In the genomic region with DNA sequence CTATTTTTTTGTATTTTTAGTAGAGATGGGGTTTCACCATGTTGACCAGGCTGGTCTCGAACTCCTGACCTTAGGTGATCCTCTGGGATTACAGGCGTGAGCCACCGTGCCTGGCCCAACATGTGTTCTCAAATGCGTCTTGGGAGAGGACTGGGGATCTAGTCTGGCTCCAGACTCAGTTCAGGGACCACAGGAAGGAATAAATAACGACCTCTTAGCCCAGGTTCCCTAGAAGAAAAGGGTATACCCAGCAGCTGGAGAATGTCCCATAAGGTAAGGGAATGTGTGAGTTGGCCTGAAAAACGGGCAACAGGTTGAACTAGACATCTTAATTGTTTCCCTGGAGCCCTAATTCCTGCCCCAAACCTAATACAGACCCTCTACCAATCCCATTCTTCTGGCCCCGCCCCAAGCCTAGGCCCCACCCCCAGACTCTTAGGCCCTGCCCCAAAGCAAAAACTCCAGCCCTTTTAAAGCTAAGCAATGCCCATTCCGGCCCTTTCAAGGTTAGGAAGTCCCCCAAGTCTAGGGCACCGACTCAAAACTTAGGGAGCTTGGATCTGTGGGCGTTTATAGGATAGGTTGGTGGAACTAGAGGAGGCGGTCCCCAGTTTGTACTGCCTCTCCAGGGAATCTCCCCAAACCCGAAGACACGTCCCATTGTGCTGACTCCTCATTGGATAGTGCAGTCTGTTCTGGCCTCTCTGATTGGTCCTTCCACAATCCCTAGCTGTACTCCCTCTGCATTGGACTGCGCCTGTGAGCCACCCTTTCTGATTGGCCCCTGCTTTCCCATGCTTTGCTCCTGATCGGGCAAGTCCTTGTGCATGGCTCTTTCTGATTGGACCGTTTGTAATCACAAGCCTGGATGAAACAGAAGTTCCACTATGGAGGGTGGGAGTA, we compare ENCODE assay signal across 13 cellular contexts. TPM values are rescaled to one million over a fixed set of nuclear protein-coding genes. Genes with fewer than 3 reads are reported as not detected.
DNase-seq lines count a peak whose midpoint lies in the region; ATAC-seq and TF ChIP-seq lines count a peak whose summit lies in the region.
"Had no signal": no experiment of that assay in that cellular context is flagged by ENCODE, and none has a peak within 500 bp of the region (broad histone marks: within the 10 kb centered on the region; RNA-seq: fewer than 3 reads in every experiment).

No MANE protein-coding gene starts in this region.

- peak; percentile 19 for DNase-seq in ACHN
- DNase-seq in CD4-positive, alpha-beta memory T cell = no peak
- DNase-seq in NB4 (ENCODE audit: low read depth) = peak; percentile 23
- peak; percentile 21 for DNase-seq in dermis blood vessel endothelial cell
- no peak for DNase-seq in NCI-H2029 (lab: John Stamatoyannopoulos, UW)
- no peak for DNase-seq in T-helper 2 cell treated with Interferon-gamma antibody and Interleukin-4, amounts not matched to agents 5 μg/mL and 100 μg/mL, for 36 hours (ENCODE audit: low spot score)
- DNase-seq in smooth muscle cell (lab: John Stamatoyannopoulos, UW; ENCODE audit: unreplicated experiment) = no peak
- DNase-seq: NCI-H1105 treated with DMSO at 0.1 percent for 48 hours, psoas muscle, T-helper 1 cell had no signal

- no peak overlapping the region for H3K4me3 Mint-ChIP-seq in CD4-positive, alpha-beta memory T cell
- no peak overlapping the region for H3K4me3 Mint-ChIP-seq in T-helper 2 cell treated with Interferon-gamma antibody and Interleukin-4, amounts not matched to agents 5 μg/mL and 100 μg/mL, for 36 hours

- H3K4me3 ChIP-seq in CD4-positive, alpha-beta memory T cell (ENCODE audit: low read length in 2 of 2) = no peak overlapping the region
- H3K4me3 ChIP-seq in NB4 (ENCODE audit: low read depth, low read length) (no peak overlapping the region), smooth muscle cell (no peak overlapping the region)
- H3K4me3 ChIP-seq: psoas muscle had no signal

- no peak overlapping the region for H2AFZ ChIP-seq in smooth muscle cell (ENCODE audit: low read depth)

- intact Hi-C loops in CD4-positive, alpha-beta memory T cell (cut with micrococcal nuclease) = loop anchor here (5.0 to 10.0 kb wide), 2 partner anchors 209 to 274 kb away; a partner anchor contains a TSS

- CTCF ChIA-PET in CD4-positive, alpha-beta memory T cell (lab: Charles Lee; ENCODE audit: partially characterized antibody) = interaction anchor here (1.2 to 6.4 kb wide), 5 partner anchors 10 to 216 kb away, joined by 3 to 57 read pairs (median 7); a partner anchor contains a TSS

- H3K9me3 Mint-ChIP-seq in CD4-positive, alpha-beta memory T cell = no peaks in the 10 kb centered on the region
- H3K9me3 Mint-ChIP-seq in T-helper 2 cell treated with Interferon-gamma antibody and Interleukin-4, amounts not matched to agents 5 μg/mL and 100 μg/mL, for 36 hours = no peaks in the 10 kb centered on the region

- no peak overlapping the region for H3K9ac ChIP-seq in smooth muscle cell (ENCODE audit: low read depth)

- POLR2A ChIA-PET in CD4-positive, alpha-beta memory T cell (lab: Charles Lee; ENCODE audit: partially characterized antibody) = interaction anchor here (0.7 to 2.5 kb wide), 6 partner anchors 8 to 110 kb away, joined by 3 to 12 read pairs (median 4); a partner anchor contains a TSS

- TF ChIP-seq CTCF in NB4 (IDR thresholded peaks at IDR 0.05; ENCODE audit: low read depth, low read length) (no peak), smooth muscle cell (IDR thresholded peaks at IDR 0.05; ENCODE audit: borderline replicate concordance, insufficient read depth, poor library complexity, severe bottlenecking) (no peak)

- H3K27me3 Mint-ChIP-seq in CD4-positive, alpha-beta memory T cell = no peaks in the 10 kb centered on the region
- H3K27me3 Mint-ChIP-seq in T-helper 2 cell treated with Interferon-gamma antibody and Interleukin-4, amounts not matched to agents 5 μg/mL and 100 μg/mL, for 36 hours (ENCODE audit: low read depth) = peaks cover 6% of the 10 kb centered on the region

- no peak overlapping the region for H3K27ac ChIP-seq in CD4-positive, alpha-beta memory T cell (ENCODE audit: low read depth, low read length)
- no peak overlapping the region for H3K27ac ChIP-seq in smooth muscle cell (ENCODE audit: low read depth)
- H3K27ac ChIP-seq: HL-60, psoas muscle had no signal

- no peaks in the 10 kb centered on the region for H4K20me1 ChIP-seq in smooth muscle cell (ENCODE audit: low read depth)

- in situ Hi-C loops in ACHN (cut with HindIII; ENCODE audit: low pct_ligation_motif_present, low pct_unique_long_range_greater_than_20kb, low sequenced_read_pairs) = no loop called here

- ATAC-seq in GM19397 (IDR thresholded peaks at IDR 0.05; ENCODE audit: unreplicated experiment) = no peak
- ATAC-seq: psoas muscle had no signal

- H3K36me3 ChIP-seq in CD4-positive, alpha-beta memory T cell (ENCODE audit: insufficient read depth, low read length) = peaks cover 27% of the 10 kb centered on the region
- no peaks in the 10 kb centered on the region for H3K36me3 ChIP-seq in smooth muscle cell (ENCODE audit: low read depth)

- peak overlapping the region; percentile 13 to 84 (median 67) for H3K27ac Mint-ChIP-seq in CD4-positive, alpha-beta memory T cell
- H3K27ac Mint-ChIP-seq in T-helper 2 cell treated with Interferon-gamma antibody and Interleukin-4, amounts not matched to agents 5 μg/mL and 100 μg/mL, for 36 hours = no peak overlapping the region

- TF ChIP-seq POLR2A in NB4 (IDR thresholded peaks at IDR 0.05; ENCODE audit: extremely low read depth, insufficient read length) = no peak

- no peak overlapping the region for H3K4me2 ChIP-seq in smooth muscle cell

- no peaks in the 10 kb centered on the region for H3K9me3 ChIP-seq in CD4-positive, alpha-beta memory T cell (ENCODE audit: control insufficient read depth in 1 of 2, low read length in 2 of 2)
- H3K9me3 ChIP-seq in smooth muscle cell (replicated peaks; ENCODE audit: low read depth) = no peaks in the 10 kb centered on the region
- H3K9me3 ChIP-seq: psoas muscle had no signal

- H3K4me1 ChIP-seq in CD4-positive, alpha-beta memory T cell (ENCODE audit: insufficient read depth, low read length) = peaks cover 43% of the 10 kb centered on the region
- H3K4me1 ChIP-seq in smooth muscle cell (ENCODE audit: low read depth) = no peaks in the 10 kb centered on the region
- H3K4me1 ChIP-seq: psoas muscle had no signal

- H3K4me1 Mint-ChIP-seq in CD4-positive, alpha-beta memory T cell = peaks cover 19 to 54% (median 35%) of the 10 kb centered on the region in 4 donors
- H3K4me1 Mint-ChIP-seq in T-helper 2 cell treated with Interferon-gamma antibody and Interleukin-4, amounts not matched to agents 5 μg/mL and 100 μg/mL, for 36 hours (ENCODE audit: low read depth) = peaks cover 21% of the 10 kb centered on the region

- H3K36me3 Mint-ChIP-seq in CD4-positive, alpha-beta memory T cell = peaks cover 11 to 41% of the 10 kb centered on the region in 2 donors
- peaks cover 32% of the 10 kb centered on the region for H3K36me3 Mint-ChIP-seq in T-helper 2 cell treated with Interferon-gamma antibody and Interleukin-4, amounts not matched to agents 5 μg/mL and 100 μg/mL, for 36 hours (ENCODE audit: low read depth)

- H3K27me3 ChIP-seq in CD4-positive, alpha-beta memory T cell (ENCODE audit: insufficient read depth, low read length) = no peaks in the 10 kb centered on the region
- no peaks in the 10 kb centered on the region for H3K27me3 ChIP-seq in smooth muscle cell (ENCODE audit: low read depth)

- H3F3A ChIP-seq in smooth muscle cell (ENCODE audit: low read depth) = no peaks in the 10 kb centered on the region

- WGBS in smooth muscle cell (ENCODE audit: low lambda C conversion rate) = 86% methylated on average over 16 of the region's 16 CpGs

- H3K79me2 ChIP-seq in smooth muscle cell (ENCODE audit: low read depth) = no peaks in the 10 kb centered on the region

RNA-seq across cellular contexts. Expression of a gene that starts 5.4 kb away (rescaled TPM):
- total RNA-seq in CD4-positive, alpha-beta memory T cell = 1 to 10 TPM; 8.4 to 8.5 TPM
- 1 to 10 TPM; 2.0 to 4.5 TPM for polyA plus RNA-seq in CD4-positive, alpha-beta memory T cell
- total RNA-seq in dermis blood vessel endothelial cell = 0.51 and 0.84 TPM in 2 replicates
- total RNA-seq in smooth muscle cell = 0.36 and 0.76 TPM in 2 replicates
- polyA plus RNA-seq in smooth muscle cell = 2.1 and 3.2 TPM in 2 replicates

RNA-seq across cellular contexts. Expression of a gene that starts 9.8 kb away (rescaled TPM):
- 100 to 1,000 TPM; 384 to 389 TPM for total RNA-seq in CD4-positive, alpha-beta memory T cell
- polyA plus RNA-seq in CD4-positive, alpha-beta memory T cell = 1,000 to 10,000 TPM; 1,040 to 1,509 TPM
- 89.9 and 196 TPM in 2 replicates for total RNA-seq in dermis blood vessel endothelial cell
- not detected in 2 replicates for total RNA-seq in smooth muscle cell
- polyA plus RNA-seq in smooth muscle cell = 0.37 TPM in 1 of 2 replicates, not detected in the other

RNA-seq across cellular contexts. Expression of a gene that starts 16.2 kb away (rescaled TPM):
- 10 to 100 TPM; 65.0 to 79.6 TPM for total RNA-seq in CD4-positive, alpha-beta memory T cell
- polyA plus RNA-seq in CD4-positive, alpha-beta memory T cell = 10 to 100 TPM in 1 of 2 donors, 1 to 10 TPM in 1; 7.3 to 20.2 TPM
- total RNA-seq in dermis blood vessel endothelial cell = 32.2 and 55.7 TPM in 2 replicates
- 37.1 and 58.3 TPM in 2 replicates for total RNA-seq in smooth muscle cell
- polyA plus RNA-seq in smooth muscle cell = 61.8 and 81.9 TPM in 2 replicates

RNA-seq across cellular contexts. Expression of a gene that starts 29.8 kb away (rescaled TPM):
- total RNA-seq in CD4-positive, alpha-beta memory T cell = not detected
- 1 to 10 TPM in 1 of 2 donors, not detected in 1; 1.6 TPM for polyA plus RNA-seq in CD4-positive, alpha-beta memory T cell
- total RNA-seq in dermis blood vessel endothelial cell = not detected in 2 replicates
- total RNA-seq in smooth muscle cell = not detected in 2 replicates
- not detected in 2 replicates for polyA plus RNA-seq in smooth muscle cell
- total RNA-seq: psoas muscle, subcutaneous adipose tissue had no signal
- polyA plus RNA-seq: psoas muscle had no signal

RNA-seq across cellular contexts. Expression of a gene that starts 57.8 kb away (rescaled TPM):
- total RNA-seq in CD4-positive, alpha-beta memory T cell = not detected
- not detected for polyA plus RNA-seq in CD4-positive, alpha-beta memory T cell
- total RNA-seq in dermis blood vessel endothelial cell (not detected in 2 replicates), smooth muscle cell (not detected in 2 replicates)
- not detected in 2 replicates for polyA plus RNA-seq in smooth muscle cell
- total RNA-seq: psoas muscle, subcutaneous adipose tissue had no signal
- polyA plus RNA-seq: psoas muscle had no signal

Comparison
In these comparisons a context has a peak if more than half of its experiments do, and no peak if none do; other contexts are left out.
1. DNase-seq: peak in ACHN (single experiment), NB4 (single experiment) and dermis blood vessel endothelial cell (single experiment); none in CD4-positive, alpha-beta memory T cell (0 of 5), NCI-H2029 (single experiment), T-helper 2 cell treated with Interferon-gamma antibody and Interleukin-4, amounts not matched to agents 5 μg/mL and 100 μg/mL, for 36 hours (single experiment) and smooth muscle cell (single experiment).
2. RNA of a gene that starts 9.8 kb away (total RNA-seq): 384 to 389 TPM in CD4-positive, alpha-beta memory T cell and 89.9 to 196 TPM in dermis blood vessel endothelial cell; not detected in smooth muscle cell; every median in the first group is over 10 times any median in the second.